ENCODE assay signal across 13 cellular contexts in the genomic region with DNA sequence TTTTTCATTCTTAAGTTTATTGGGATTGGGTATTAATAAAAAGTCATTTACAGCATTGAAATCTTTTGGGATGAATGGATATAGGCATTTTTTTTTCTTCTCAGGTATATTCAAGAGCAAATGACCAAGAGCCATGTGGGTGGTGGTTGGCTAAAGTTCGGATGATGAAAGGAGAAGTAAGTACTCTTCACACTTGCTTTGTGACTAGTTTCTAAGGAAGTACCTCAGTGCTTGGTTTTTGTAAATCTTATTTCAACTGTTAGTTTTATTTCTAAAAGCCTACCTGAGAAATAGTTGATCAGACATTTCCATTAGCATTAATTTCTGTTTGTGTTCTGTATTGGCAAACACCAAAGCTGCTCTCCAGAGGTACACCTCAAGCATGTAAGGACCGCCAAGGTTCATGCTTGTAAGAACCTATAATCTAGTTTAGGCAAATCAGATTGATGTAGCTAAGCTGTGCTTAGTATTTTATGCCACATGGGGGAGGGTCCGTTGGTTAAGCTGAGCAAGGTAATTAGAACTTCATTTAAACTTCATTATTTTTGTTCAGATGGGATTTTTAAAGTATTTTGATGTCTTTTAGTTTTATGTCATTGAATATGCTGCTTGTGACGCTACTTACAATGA. TPM values are rescaled to one million over a fixed set of nuclear protein-coding genes. Genes with fewer than 3 reads are reported as not detected.
DNase-seq lines count a peak whose midpoint lies in the region; ATAC-seq and TF ChIP-seq lines count a peak whose summit lies in the region.
"Had no signal": no experiment of that assay in that cellular context is flagged by ENCODE, and none has a peak within 500 bp of the region (broad histone marks: within the 10 kb centered on the region; RNA-seq: fewer than 3 reads in every experiment).

No MANE protein-coding gene starts in this region.

- no TSS peak for BruUV-seq in Caco-2 (replicated peaks; lab: Mats Ljungman, UMichigan)

- no peak overlapping the region for H3K27ac ChIP-seq in spleen
- H3K27ac ChIP-seq: SK-N-MC, upper lobe of left lung had no signal

- H3K27me3 ChIP-seq in spleen (replicated peaks in 1 of 7) (no peaks in the 10 kb centered on the region), Caco-2 (replicated peaks; ENCODE audit: control insufficient read depth, insufficient read depth, low read length) (no peaks in the 10 kb centered on the region)
- H3K27me3 ChIP-seq: upper lobe of left lung had no signal

- H3K9me3 ChIP-seq in spleen: no peaks in the 10 kb centered on the region
- no peaks in the 10 kb centered on the region for H3K9me3 ChIP-seq in Caco-2
- H3K9me3 ChIP-seq: upper lobe of left lung had no signal

- H3K4me3 ChIP-seq in spleen (no peak overlapping the region), Caco-2 (ENCODE audit: low read depth, low read length) (no peak overlapping the region)
- H3K4me3 ChIP-seq: lung, SK-N-MC, upper lobe of left lung had no signal

- H3K9me3 Mint-ChIP-seq in Caco-2 (ENCODE audit: unreplicated experiment): no peaks in the 10 kb centered on the region
- H3K9me3 Mint-ChIP-seq: activated CD4-positive, alpha-beta memory T cell treated with anti-CD3 and anti-CD28 coated beads, Interleukin-2, amount 10 ng/mL, durations not matched to agents 7 days and 5 days had no signal

- peaks cover 52% of the 10 kb centered on the region for H3K36me3 Mint-ChIP-seq in Caco-2 (ENCODE audit: insufficient read depth, unreplicated experiment)

- TF ChIP-seq CTCF in GM10248 (IDR thresholded peaks at IDR 0.05; ENCODE audit: control extremely low read depth, extremely low read depth, low read depth, missing control alignments) (no peak), spleen (IDR thresholded peaks at IDR 0.05 in 8 of 11, conservative IDR thresholded peaks at IDR 0.05 in 3 of 11) (no peak), Caco-2 (IDR thresholded peaks at IDR 0.05; ENCODE audit: insufficient read depth in 1 of 2, low read depth in 1 of 2, low read length in 1 of 2, severe bottlenecking in 1 of 2, unreplicated experiment in 1 of 2) (no peak)

- CTCF ChIA-PET in GM10248 (lab: Yijun Ruan, JAX): interaction anchor here (1.4 kb wide), 2 partner anchors 11 to 36 kb away, joined by 3 to 4 read pairs; no protein-coding TSS in a partner anchor
- CTCF ChIA-PET in Caco-2 (lab: Charles Lee): no interaction called here

- H3K4me1 ChIP-seq in spleen (peaks cover 0 to 16% (median 0%) of the 10 kb centered on the region in 6 donors), Caco-2 (no peaks in the 10 kb centered on the region)
- H3K4me1 ChIP-seq: upper lobe of left lung had no signal

- POLR2A ChIA-PET in GM10248 (lab: Yijun Ruan, JAX) (no interaction called here), Caco-2 (lab: Charles Lee) (no interaction called here)

- H3K27ac Mint-ChIP-seq in Caco-2 (ENCODE audit: unreplicated experiment): no peak overlapping the region
- H3K27ac Mint-ChIP-seq: activated CD4-positive, alpha-beta memory T cell treated with anti-CD3 and anti-CD28 coated beads, Interleukin-2, amount 10 ng/mL, durations not matched to agents 7 days and 5 days had no signal

- no peak overlapping the region for H3K4me3 Mint-ChIP-seq in Caco-2 (ENCODE audit: unreplicated experiment)
- H3K4me3 Mint-ChIP-seq: activated CD4-positive, alpha-beta memory T cell treated with anti-CD3 and anti-CD28 coated beads, Interleukin-2, amount 10 ng/mL, durations not matched to agents 7 days and 5 days had no signal

- peak; percentile 35 for DNase-seq in GM10248 (ENCODE audit: extremely low spot score)
- peak; percentile 11 to 73 for DNase-seq in NOMO-1 (lab: John Stamatoyannopoulos, UW; ENCODE audit: unreplicated experiment in 2 of 2)
- no peak for DNase-seq in spleen
- no peak for DNase-seq in NCI-H748 (lab: John Stamatoyannopoulos, UW; ENCODE audit: unreplicated experiment)
- no peak for DNase-seq in Caco-2
- DNase-seq in NCI-H774 (lab: John Stamatoyannopoulos, UW): no peak
- DNase-seq: activated CD4-positive, alpha-beta memory T cell treated with anti-CD3 and anti-CD28 coated beads, Interleukin-2, amount 10 ng/mL, durations not matched to agents 7 days and 5 days; posterior cingulate gyrus; upper lobe of left lung had no signal

- H3K27me3 Mint-ChIP-seq in Caco-2 (ENCODE audit: insufficient read depth, unreplicated experiment): no peaks in the 10 kb centered on the region
- H3K27me3 Mint-ChIP-seq: activated CD4-positive, alpha-beta memory T cell treated with anti-CD3 and anti-CD28 coated beads, Interleukin-2, amount 10 ng/mL, durations not matched to agents 7 days and 5 days had no signal

- 65 to 79% (median 75%) methylated on average over 4 of the region's 4 CpGs for WGBS in spleen, 5 donors

- H3K36me3 ChIP-seq in spleen (peaks cover 0 to 100% (median 53%) of the 10 kb centered on the region in 6 donors), Caco-2 (ENCODE audit: control insufficient read depth, insufficient read depth, low read length) (no peaks in the 10 kb centered on the region; the same call in none of the 2 replicates)

- intact Hi-C loops in spleen (cut with DNase I; ENCODE audit: low total_unique reads): no loop called here
- intact Hi-C loops in Caco-2 (cut with micrococcal nuclease; ENCODE audit: unreplicated experiment): no loop called here

- TF ChIP-seq POLR2A in spleen (IDR thresholded peaks at IDR 0.05): no peak

- H3K4me1 Mint-ChIP-seq in Caco-2 (ENCODE audit: low read depth, unreplicated experiment): no peaks in the 10 kb centered on the region

- ATAC-seq in GM19351 (IDR thresholded peaks at IDR 0.05; ENCODE audit: unreplicated experiment) (peak; percentile 88), HG03025 (IDR thresholded peaks at IDR 0.05; ENCODE audit: low FRiP score, unreplicated experiment) (peak; percentile 71)

RNA-seq across cellular contexts. Expression of a gene that starts 35.4 kb away (rescaled TPM):
- total RNA-seq in spleen (100 to 1,000 TPM in 5 of 7 donors, 10 to 100 TPM in 2; 98.1 to 141 (median 105) TPM), Caco-2 (2022) (126 and 137 TPM in 2 replicates)
- polyA plus RNA-seq in spleen: 10 to 100 TPM; 43.4 to 50.7 (median 49.9) TPM

RNA-seq across cellular contexts. Expression of a gene that starts 41.7 kb away (rescaled TPM):
- total RNA-seq in spleen (10 to 100 TPM; 27.6 to 54.0 (median 35.8) TPM), Caco-2 (2022) (55.4 and 71.8 TPM in 2 replicates)
- polyA plus RNA-seq in spleen: 10 to 100 TPM; 38.1 to 45.1 (median 42.5) TPM

Comparison
In these comparisons a context has a peak if more than half of its experiments do, and no peak if none do; other contexts are left out.
1. DNase-seq: peak in GM10248 (single experiment) and NOMO-1 (2 of 2); none in spleen (single experiment), NCI-H748 (single experiment), Caco-2 (0 of 2) and NCI-H774 (single experiment).